In the genomic region with DNA sequence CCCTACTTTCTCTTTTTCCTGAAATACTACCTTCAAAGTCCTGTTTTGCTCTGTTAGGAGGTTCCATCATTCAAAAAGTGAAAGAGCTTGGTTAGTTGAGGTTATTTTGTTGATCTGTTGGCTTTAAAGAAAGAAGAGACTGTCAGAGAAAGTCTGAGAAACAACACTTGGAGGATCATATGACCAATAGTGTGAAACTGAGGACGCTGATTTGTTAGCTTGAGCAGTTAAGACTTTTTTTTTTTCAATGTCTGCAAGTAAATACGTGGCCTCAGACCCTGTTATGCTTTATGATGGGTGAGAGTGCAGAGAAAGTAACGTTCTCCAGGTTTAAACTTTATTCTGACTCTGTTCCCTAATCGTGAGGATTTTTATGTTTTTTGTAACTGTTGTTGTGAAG, we compare ENCODE assay signal across 11 cellular contexts. TPM values are rescaled to one million over a fixed set of nuclear protein-coding genes. Genes with fewer than 3 reads are reported as not detected.
DNase-seq lines count a peak whose midpoint lies in the region; ATAC-seq and TF ChIP-seq lines count a peak whose summit lies in the region.
"Had no signal": no experiment of that assay in that cellular context is flagged by ENCODE, and none has a peak within 500 bp of the region (broad histone marks: within the 10 kb centered on the region; RNA-seq: fewer than 3 reads in every experiment).

No MANE protein-coding gene starts in this region.

- H3K36me3 ChIP-seq in muscle layer of duodenum (ENCODE audit: control insufficient read depth in 1 of 2, insufficient read depth in 2 of 2, low read length in 2 of 2), result no peaks in the 10 kb centered on the region
- no peaks in the 10 kb centered on the region for H3K36me3 ChIP-seq in vagina

- DNase-seq in left ventricle myocardium superior (no peak), cardiac septum (ENCODE audit: low spot score) (no peak), coronary artery (ENCODE audit: low spot score) (no peak), vagina (ENCODE audit: extremely low spot score in 2 of 2) (no peak), A172 (ENCODE audit: low spot score) (no peak)
- DNase-seq in activated T-cell treated with anti-CD3 and anti-CD28 coated beads, Interleukin-2, amount 50 U/mL, for 48 hours, result no peak
- no peak for DNase-seq in activated naive CD4-positive, alpha-beta T cell treated with anti-CD3 and anti-CD28 coated beads, Interleukin-2, amount 10 ng/mL, durations not matched to agents 7 days and 5 days
- DNase-seq: activated CD4-positive, CD25-positive, alpha-beta regulatory T cell; retina had no signal

- H3K27ac ChIP-seq in coronary artery, result peak overlapping the region; percentile 54 to 72
- H3K27ac ChIP-seq in muscle layer of duodenum (ENCODE audit: low read length), result peak overlapping the region; percentile 86
- H3K27ac ChIP-seq in vagina, result peak overlapping the region; percentile 74

- H3K4me1 ChIP-seq in muscle layer of duodenum (ENCODE audit: control insufficient read depth in 1 of 2, insufficient read depth in 2 of 2, low read length in 2 of 2) (peaks cover 18 to 64% of the 10 kb centered on the region in 2 donors), vagina (peaks cover 69% of the 10 kb centered on the region)

- H3K4me3 ChIP-seq in coronary artery (no peak overlapping the region), muscle layer of duodenum (ENCODE audit: low read depth in 1 of 2, low read length in 2 of 2) (peak overlapping the region in 1 of 2 donors; percentile 5), vagina (no peak overlapping the region)

- H3K4me3 Mint-ChIP-seq in activated naive CD4-positive, alpha-beta T cell treated with anti-CD3 and anti-CD28 coated beads, Interleukin-2, amount 10 ng/mL, durations not matched to agents 7 days and 5 days, result no peak overlapping the region
- H3K4me3 Mint-ChIP-seq: dendritic cell treated with granulocyte-macrophage colony-stimulating factor and Interleukin-4, amounts not matched to agents 40 ng/mL and 50 ng/mL, for 4 days had no signal

- no peak overlapping the region for H3K27ac Mint-ChIP-seq in activated naive CD4-positive, alpha-beta T cell treated with anti-CD3 and anti-CD28 coated beads, Interleukin-2, amount 10 ng/mL, durations not matched to agents 7 days and 5 days
- H3K27ac Mint-ChIP-seq: dendritic cell treated with granulocyte-macrophage colony-stimulating factor and Interleukin-4, amounts not matched to agents 40 ng/mL and 50 ng/mL, for 4 days had no signal

- CTCF ChIA-PET in activated naive CD4-positive, alpha-beta T cell treated with anti-CD3 and anti-CD28 coated beads, Interleukin-2, amount 10 ng/mL, durations not matched to agents 7 days and 5 days (lab: Charles Lee), result no interaction called here

- TF ChIP-seq CTCF in coronary artery (IDR thresholded peaks at IDR 0.05), result no peak
- no peak for TF ChIP-seq CTCF in vagina (IDR thresholded peaks at IDR 0.05)

- H3K9me3 ChIP-seq in muscle layer of duodenum (ENCODE audit: control insufficient read depth in 1 of 2, low read length in 2 of 2) (no peaks in the 10 kb centered on the region), vagina (no peaks in the 10 kb centered on the region)

- intact Hi-C loops in left ventricle myocardium superior (cut with micrococcal nuclease), result no loop called here
- intact Hi-C loops in cardiac septum (cut with DNase I), result no loop called here
- intact Hi-C loops in vagina (cut with DNase I), result no loop called here

- peak; percentile 1 for ATAC-seq in left ventricle myocardium superior

- no peaks in the 10 kb centered on the region for H3K36me3 Mint-ChIP-seq in activated naive CD4-positive, alpha-beta T cell treated with anti-CD3 and anti-CD28 coated beads, Interleukin-2, amount 10 ng/mL, durations not matched to agents 7 days and 5 days

- H3K27me3 Mint-ChIP-seq in activated naive CD4-positive, alpha-beta T cell treated with anti-CD3 and anti-CD28 coated beads, Interleukin-2, amount 10 ng/mL, durations not matched to agents 7 days and 5 days, result no peaks in the 10 kb centered on the region
- H3K27me3 Mint-ChIP-seq: dendritic cell treated with granulocyte-macrophage colony-stimulating factor and Interleukin-4, amounts not matched to agents 40 ng/mL and 50 ng/mL, for 4 days had no signal

- H3K27me3 ChIP-seq in muscle layer of duodenum (ENCODE audit: low read depth, low read length) (no peaks in the 10 kb centered on the region), vagina (no peaks in the 10 kb centered on the region)

- H3K4me1 Mint-ChIP-seq in activated naive CD4-positive, alpha-beta T cell treated with anti-CD3 and anti-CD28 coated beads, Interleukin-2, amount 10 ng/mL, durations not matched to agents 7 days and 5 days, result no peaks in the 10 kb centered on the region

- no peak for TF ChIP-seq POLR2A in vagina (IDR thresholded peaks at IDR 0.05)

- no peaks in the 10 kb centered on the region for H3K9me3 Mint-ChIP-seq in activated naive CD4-positive, alpha-beta T cell treated with anti-CD3 and anti-CD28 coated beads, Interleukin-2, amount 10 ng/mL, durations not matched to agents 7 days and 5 days
- H3K9me3 Mint-ChIP-seq: dendritic cell treated with granulocyte-macrophage colony-stimulating factor and Interleukin-4, amounts not matched to agents 40 ng/mL and 50 ng/mL, for 4 days had no signal

RNA-seq across cellular contexts. Expression of gene GAB1, which starts 45.9 kb away (rescaled TPM):
- total RNA-seq in left ventricle myocardium superior (90.7 TPM), cardiac septum (90.8 TPM), vagina (29.0 TPM)
- 6.0 and 13.1 TPM in 2 replicates for total RNA-seq in A172 (2014; rRNA removed; shearing (Covaris generic))
